Comparison of ENCODE assay signal across 17 cellular contexts in genomic region chr21:31266241-31266640, GRCh38.
"Had no signal": no experiment of that assay in that cellular context is flagged by ENCODE, and none has a peak within 500 bp of the region (broad histone marks: within the 10 kb centered on the region; RNA-seq: fewer than 3 reads in every experiment).

No MANE protein-coding gene starts in this region.

- H3K27me3 ChIP-seq: cardiac muscle cell, heart left ventricle, left lung, sigmoid colon had no signal

- H3K4me3 ChIP-seq: cardiac muscle cell, gastroesophageal sphincter, left lung, sigmoid colon, spleen had no signal

- DNase-seq: activated CD4-positive, alpha-beta T cell treated with anti-CD3 and anti-CD28 coated beads, Interleukin-2, amount 10 ng/mL, durations not matched to agents 7 days and 5 days; activated CD8-positive, alpha-beta T cell treated with anti-CD3 and anti-CD28 coated beads, Interleukin-2, amount 10 ng/mL, durations not matched to agents 7 days and 5 days; activated naive CD4-positive, alpha-beta T cell treated with anti-CD3 and anti-CD28 coated beads, Interleukin-2, amount 10 ng/mL, durations not matched to agents 7 days and 5 days; activated T-cell treated with anti-CD3 and anti-CD28 coated beads, Interleukin-2, amount 50 U/mL, for 24 hours; endodermal cell; kidney; left lung; naive thymus-derived CD4-positive, alpha-beta T cell; sigmoid colon; spleen; stimulated activated CD4-positive, alpha-beta T cell treated with anti-CD3 and anti-CD28 coated beads, Interleukin-4, amount 100 ng/mL, for 4 hours; T1000 had no signal

- FAIRE-seq: kidney had no signal

- H3K27ac ChIP-seq: cardiac muscle cell, epithelial cell of prostate, gastroesophageal sphincter, heart left ventricle, left lung, neutrophil, sigmoid colon, spleen had no signal

- H3K9me3 ChIP-seq: gastroesophageal sphincter, heart left ventricle, left lung, neutrophil, sigmoid colon, spleen had no signal

- H3K4me1 ChIP-seq: gastroesophageal sphincter, left lung, sigmoid colon, spleen had no signal

- H3K36me3 ChIP-seq: cardiac muscle cell, gastroesophageal sphincter, heart left ventricle, left lung, neutrophil, sigmoid colon, spleen had no signal
